1 cellular context compared by ENCODE assay signal in genomic region chr20:43839793-43840199, GRCh38.
TF ChIP-seq lines count a peak whose summit lies in the region.

No MANE protein-coding gene starts in this region.

TF ChIP-seq in HepG2, 621 proteins besides CTCF, POLR2A, EP300 and RAD21:
- no peak for TF ChIP-seq AKNA (CRISPR knock-in tag; IDR thresholded peaks at IDR 0.05; ENCODE audit: borderline replicate concordance)
- TF ChIP-seq ZNF768 (CRISPR knock-in tag; IDR thresholded peaks at IDR 0.05): peak; percentile 83; the same call in 1 of the 2 replicates
